32 cellular contexts compared by ENCODE assay signal in genomic region chr17:59190806-59191205, GRCh38. TPM values are rescaled to one million over a fixed set of nuclear protein-coding genes. Genes with fewer than 3 reads are reported as not detected.
"Had no signal": no experiment of that assay in that cellular context is flagged by ENCODE, and none has a peak within 500 bp of the region (broad histone marks: within the 10 kb centered on the region; RNA-seq: fewer than 3 reads in every experiment).

No MANE protein-coding gene starts in this region.

- H3K27me3 Mint-ChIP-seq: activated B cell treated with CpG ODN at 0.5 μM for 24 hours; activated CD8-positive, alpha-beta T cell treated with anti-CD3 and anti-CD28 coated beads for 36 hours; activated naive CD4-positive, alpha-beta T cell treated with anti-CD3 and anti-CD28 coated beads, Interleukin-2, amount 50 U/mL, for 24 hours; activated naive CD8-positive, alpha-beta T cell treated with anti-CD3 and anti-CD28 coated beads for 36 hours; activated naive CD8-positive, alpha-beta T cell treated with anti-CD3 and anti-CD28 coated beads, Interleukin-2, amount 50 U/mL, for 24 hours; brain; effector memory CD8-positive, alpha-beta T cell; T-helper 17 cell had no signal

- H3K27ac ChIP-seq: adrenal gland, ascending aorta, gastroesophageal sphincter, WERI-Rb-1 had no signal

- H3K27me3 ChIP-seq: adrenal gland, ascending aorta, gastroesophageal sphincter had no signal

- H3K4me3 Mint-ChIP-seq: activated B cell treated with CpG ODN at 0.5 μM for 24 hours; activated CD8-positive, alpha-beta T cell treated with anti-CD3 and anti-CD28 coated beads for 36 hours; activated naive CD4-positive, alpha-beta T cell treated with anti-CD3 and anti-CD28 coated beads for 36 hours; activated naive CD4-positive, alpha-beta T cell treated with anti-CD3 and anti-CD28 coated beads, Interleukin-2, amount 50 U/mL, for 24 hours; activated naive CD8-positive, alpha-beta T cell treated with anti-CD3 and anti-CD28 coated beads for 36 hours; activated naive CD8-positive, alpha-beta T cell treated with anti-CD3 and anti-CD28 coated beads, Interleukin-2, amount 50 U/mL, for 24 hours; activated T-helper 1 cell treated with anti-CD3 and anti-CD28 coated beads, Interleukin-12 subunit alpha, Interleukin-12 subunit beta, Interleukin-2, Interleukin-4 antibody, amounts not matched to agents 30 ng/mL and 10 ng/mL and 1 ng/mL, durations not matched to agents 14 hours and 24 hours and 36 hours; brain; effector memory CD8-positive, alpha-beta T cell; T-helper 17 cell; T-helper 2 cell treated with Interferon-gamma antibody and Interleukin-4, amounts not matched to agents 5 μg/mL and 100 μg/mL, for 36 hours had no signal

- H3K36me3 ChIP-seq: adrenal gland, ascending aorta, gastroesophageal sphincter had no signal

- H3K4me1 Mint-ChIP-seq: activated naive CD4-positive, alpha-beta T cell treated with anti-CD3 and anti-CD28 coated beads, Interleukin-2, amount 50 U/mL, for 24 hours; activated naive CD8-positive, alpha-beta T cell treated with anti-CD3 and anti-CD28 coated beads for 36 hours; activated naive CD8-positive, alpha-beta T cell treated with anti-CD3 and anti-CD28 coated beads, Interleukin-2, amount 50 U/mL, for 24 hours; brain; T-helper 17 cell had no signal

- DNase-seq: activated B cell treated with CpG ODN at 0.5 μM for 24 hours; activated CD4-positive, alpha-beta T cell treated with anti-CD3 and anti-CD28 coated beads for 48 hours; activated CD4-positive, alpha-beta T cell treated with anti-CD3 and anti-CD28 coated beads, Interleukin-2, amount 50 U/mL, for 1 hour; activated CD4-positive, alpha-beta T cell treated with anti-CD3 and anti-CD28 coated beads, Interleukin-2, amount 50 U/mL, for 48 hours; activated CD8-positive, alpha-beta memory T cell treated with anti-CD3 and anti-CD28 coated beads for 24 hours; activated CD8-positive, alpha-beta T cell treated with anti-CD3 and anti-CD28 coated beads for 36 hours; activated effector memory CD4-positive, alpha-beta T cell treated with anti-CD3 and anti-CD28 coated beads, Interleukin-2, amount 50 U/mL, for 16 hours; activated naive CD4-positive, alpha-beta T cell treated with anti-CD3 and anti-CD28 coated beads for 36 hours; activated naive CD8-positive, alpha-beta T cell treated with anti-CD3 and anti-CD28 coated beads for 36 hours; activated naive CD8-positive, alpha-beta T cell treated with anti-CD3 and anti-CD28 coated beads, Interleukin-2, amount 50 U/mL, for 24 hours; activated T-cell treated with anti-CD3 and anti-CD28 coated beads, Interleukin-2, amount 50 U/mL, for 48 hours; adrenal gland; amygdala; caudate nucleus; cortex of kidney; dermis blood vessel endothelial cell; effector CD4-positive, alpha-beta T cell; effector memory CD8-positive, alpha-beta T cell; foreskin fibroblast; T-helper 1 cell; T-helper 17 cell; T1000; WERI-Rb-1 had no signal

- H3K36me3 Mint-ChIP-seq: activated naive CD4-positive, alpha-beta T cell treated with anti-CD3 and anti-CD28 coated beads, Interleukin-2, amount 50 U/mL, for 24 hours had no signal

- H3K4me1 ChIP-seq: adrenal gland, ascending aorta, gastroesophageal sphincter had no signal

- H3K9me3 ChIP-seq: adrenal gland, ascending aorta, gastroesophageal sphincter had no signal

- ATAC-seq: activated CD4-positive, CD25-positive, alpha-beta regulatory T cell treated with anti-CD3 and anti-CD28 coated beads, Interleukin-2, amount 50 U/mL, for 24 hours; activated CD8-positive, alpha-beta T cell treated with anti-CD3 and anti-CD28 coated beads for 36 hours; activated naive CD8-positive, alpha-beta T cell treated with anti-CD3 and anti-CD28 coated beads, Interleukin-2, amount 50 U/mL, for 24 hours; effector memory CD8-positive, alpha-beta T cell; esophagus mucosa; gastroesophageal sphincter; T-helper 17 cell had no signal

- H3K9me3 Mint-ChIP-seq: activated B cell treated with CpG ODN at 0.5 μM for 24 hours; activated CD8-positive, alpha-beta T cell treated with anti-CD3 and anti-CD28 coated beads for 36 hours; activated naive CD4-positive, alpha-beta T cell treated with anti-CD3 and anti-CD28 coated beads for 36 hours; activated naive CD4-positive, alpha-beta T cell treated with anti-CD3 and anti-CD28 coated beads, Interleukin-2, amount 50 U/mL, for 24 hours; activated naive CD8-positive, alpha-beta T cell treated with anti-CD3 and anti-CD28 coated beads for 36 hours; activated naive CD8-positive, alpha-beta T cell treated with anti-CD3 and anti-CD28 coated beads, Interleukin-2, amount 50 U/mL, for 24 hours; activated T-helper 1 cell treated with anti-CD3 and anti-CD28 coated beads, Interleukin-12 subunit alpha, Interleukin-12 subunit beta, Interleukin-2, Interleukin-4 antibody, amounts not matched to agents 30 ng/mL and 10 ng/mL and 1 ng/mL, durations not matched to agents 14 hours and 24 hours and 36 hours; activated T-helper 2 cell treated with anti-CD3 and anti-CD28 coated beads, Interferon-gamma antibody, Interleukin-2, Interleukin-4, amounts not matched to agents 10 μg/mL and 5 μg/mL and 100 μg/mL, durations not matched to agents 14 hours and 24 hours and 36 hours; brain; effector memory CD8-positive, alpha-beta T cell; T-helper 2 cell treated with Interferon-gamma antibody and Interleukin-4, amounts not matched to agents 5 μg/mL and 100 μg/mL, for 36 hours had no signal

- H3K27ac Mint-ChIP-seq: activated B cell treated with CpG ODN at 0.5 μM for 24 hours; activated CD8-positive, alpha-beta T cell treated with anti-CD3 and anti-CD28 coated beads for 36 hours; activated naive CD4-positive, alpha-beta T cell treated with anti-CD3 and anti-CD28 coated beads for 36 hours; activated naive CD4-positive, alpha-beta T cell treated with anti-CD3 and anti-CD28 coated beads, Interleukin-2, amount 50 U/mL, for 24 hours; activated naive CD8-positive, alpha-beta T cell treated with anti-CD3 and anti-CD28 coated beads for 36 hours; activated naive CD8-positive, alpha-beta T cell treated with anti-CD3 and anti-CD28 coated beads, Interleukin-2, amount 50 U/mL, for 24 hours; activated T-helper 2 cell treated with anti-CD3 and anti-CD28 coated beads, Interferon-gamma antibody, Interleukin-2, Interleukin-4, amounts not matched to agents 10 μg/mL and 5 μg/mL and 100 μg/mL, durations not matched to agents 14 hours and 24 hours and 36 hours; T-helper 17 cell; T-helper 2 cell treated with Interferon-gamma antibody and Interleukin-4, amounts not matched to agents 5 μg/mL and 100 μg/mL, for 36 hours had no signal

- H3K4me3 ChIP-seq: adrenal gland, ascending aorta, gastroesophageal sphincter had no signal

RNA-seq across cellular contexts. Expression of gene GDPD1, which starts 29.5 kb away (rescaled TPM):
- total RNA-seq: ascending aorta had no signal
